ENCODE assay signal across 1 cellular context in the genomic region with DNA sequence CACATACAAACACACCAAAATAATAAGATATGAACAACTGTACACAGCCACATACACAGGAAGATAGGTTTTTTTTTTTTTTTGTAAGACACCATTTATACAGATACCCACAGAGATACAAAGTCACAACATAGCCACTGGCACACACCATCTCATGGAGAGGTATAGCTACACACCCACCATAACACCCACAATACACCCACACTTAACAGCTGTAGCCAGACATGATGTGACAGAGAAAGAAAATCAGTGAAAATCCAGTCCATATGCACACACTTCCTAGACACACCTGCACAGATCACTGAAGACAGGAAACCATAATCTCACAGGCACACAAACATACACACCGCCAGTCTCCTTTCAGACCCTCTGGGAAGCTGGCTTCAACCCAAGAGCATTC.
TF ChIP-seq lines count a peak whose summit lies in the region.

No MANE protein-coding gene starts in this region.

TF ChIP-seq in GM23338, 12 proteins besides CTCF, POLR2A, EP300 and RAD21 (continued from another document):
- TF ChIP-seq NANOG (IDR thresholded peaks at IDR 0.05; ENCODE audit: borderline replicate concordance) (no peak), EZH2phosphoT487 (IDR thresholded peaks at IDR 0.05; ENCODE audit: unreplicated experiment) (no peak)
